8 cellular contexts compared by ENCODE assay signal in the genomic region with DNA sequence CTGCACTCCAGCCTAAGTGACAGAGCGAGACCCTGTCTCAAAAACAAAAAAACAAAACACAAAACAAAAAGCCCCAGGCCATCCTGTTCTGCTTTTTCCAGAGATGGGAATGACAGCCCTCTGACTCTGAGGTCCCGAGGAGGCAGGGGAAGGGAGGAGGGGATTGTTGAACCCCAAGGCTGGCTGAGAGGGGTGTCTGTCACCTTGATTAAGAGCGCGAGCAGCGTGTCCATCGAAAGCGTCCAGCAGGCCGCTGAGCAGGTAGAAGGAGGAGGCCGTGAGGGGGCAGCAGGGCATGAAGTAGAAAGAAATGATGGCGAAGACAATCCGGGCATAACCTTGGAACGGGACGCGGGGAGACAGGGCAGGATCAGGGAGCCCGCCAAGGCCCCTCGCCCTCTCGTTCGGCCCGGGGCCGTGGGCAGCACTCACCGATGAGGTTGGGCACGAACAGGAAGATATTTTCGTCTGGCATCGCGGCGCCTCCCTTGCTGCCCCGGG. TPM values are rescaled to one million over a fixed set of nuclear protein-coding genes. Genes with fewer than 3 reads are reported as not detected.
DNase-seq lines count a peak whose midpoint lies in the region; ATAC-seq lines count a peak whose summit lies in the region.

No MANE protein-coding gene starts in this region.

- H3K36me3 ChIP-seq in adipocyte (ENCODE audit: control insufficient read depth, insufficient read depth, low read length, severe bottlenecking) (peaks cover 25% of the 10 kb centered on the region), iPS-18a (ENCODE audit: control insufficient read depth, low read depth, low read length) (peaks cover 18% of the 10 kb centered on the region), skeletal muscle satellite cell (ENCODE audit: insufficient read depth, low read length) (peaks cover 29% of the 10 kb centered on the region)

- H3K4me3 ChIP-seq in adipocyte (ENCODE audit: low read length), result peak overlapping the region; percentile 99
- peak overlapping the region; percentile 91 for H3K4me3 ChIP-seq in iPS-18a (ENCODE audit: low read length)
- peak overlapping the region; percentile 78 for H3K4me3 ChIP-seq in skeletal muscle satellite cell (ENCODE audit: low read length)

- H3K27ac ChIP-seq in iPS-18a (ENCODE audit: low read length), result no peak overlapping the region

- H3K27me3 ChIP-seq in adipocyte (replicated peaks; ENCODE audit: control insufficient read depth, insufficient read depth, low read length) (peaks cover 2% of the 10 kb centered on the region), iPS-18a (ENCODE audit: control insufficient read depth, insufficient read depth, low read length) (no peaks in the 10 kb centered on the region), skeletal muscle satellite cell (ENCODE audit: control insufficient read depth, insufficient read depth, low read length) (no peaks in the 10 kb centered on the region)

- peak; percentile 43 for DNase-seq in GM03348 (ENCODE audit: low spot score)
- DNase-seq in HPDE6-E6E7 (ENCODE audit: extremely low spot score), result peak; percentile 25
- DNase-seq in adipocyte (ENCODE audit: low read depth), result peak; percentile 52
- DNase-seq in posterior vena cava (ENCODE audit: low spot score), result no peak
- DNase-seq in dedifferentiated amniotic fluid mesenchymal stem cell (ENCODE audit: extremely low spot score), result no peak

- peak overlapping the region; percentile 79 for H3K4me2 ChIP-seq in skeletal muscle satellite cell (ENCODE audit: low read length)

- intact Hi-C loops in posterior vena cava (cut with DNase I), result loop anchor here in 1 of 2 donors (5.0 kb wide), 1 partner anchor 100 kb away; a partner anchor contains a TSS

- H3K4me1 ChIP-seq in adipocyte (ENCODE audit: control insufficient read depth, insufficient read depth, low read length), result peaks cover 26% of the 10 kb centered on the region
- no peaks in the 10 kb centered on the region for H3K4me1 ChIP-seq in iPS-18a (ENCODE audit: control insufficient read depth, low read depth, low read length)
- peaks cover 22% of the 10 kb centered on the region for H3K4me1 ChIP-seq in skeletal muscle satellite cell (ENCODE audit: control insufficient read depth, insufficient read depth, low read length)

- ATAC-seq in HG03139 (IDR thresholded peaks at IDR 0.05; ENCODE audit: unreplicated experiment), result no peak

- H3K9ac ChIP-seq in adipocyte (ENCODE audit: low read length) (peak overlapping the region; percentile 98), iPS-18a (ENCODE audit: low read length) (peak overlapping the region; percentile 84), skeletal muscle satellite cell (ENCODE audit: low read depth, low read length) (peak overlapping the region; percentile 85)

- no peaks in the 10 kb centered on the region for H3K9me3 ChIP-seq in adipocyte (ENCODE audit: control insufficient read depth, low read length)
- no peaks in the 10 kb centered on the region for H3K9me3 ChIP-seq in iPS-18a (ENCODE audit: control insufficient read depth, low read depth, low read length)
- no peaks in the 10 kb centered on the region for H3K9me3 ChIP-seq in skeletal muscle satellite cell (replicated peaks; ENCODE audit: low read length)

RNA-seq across cellular contexts. Expression of a gene that starts 0.6 kb away (rescaled TPM):
- 59.3 and 69.2 TPM in 2 replicates for total RNA-seq in skeletal muscle satellite cell (2012; rRNA removed)
- total RNA-seq in posterior vena cava, result 10 to 100 TPM; 54.6 to 75.6 TPM

RNA-seq across cellular contexts. Expression of a gene that starts 36.9 kb away (rescaled TPM):
- 2.8 and 3.1 TPM in 2 replicates for total RNA-seq in skeletal muscle satellite cell (2012; rRNA removed)
- total RNA-seq in posterior vena cava, result 1 to 10 TPM in 1 of 2 donors, under 1 TPM in 1; 0.86 to 1.2 TPM

RNA-seq across cellular contexts. Expression of a gene that starts 37.9 kb away (rescaled TPM):
- total RNA-seq in skeletal muscle satellite cell (2012; rRNA removed), result 11.4 and 11.7 TPM in 2 replicates
- total RNA-seq in posterior vena cava, result under 1 TPM; 0.33 to 0.51 TPM

RNA-seq across cellular contexts. Expression of a gene that starts 42.2 kb away (rescaled TPM):
- 301 and 302 TPM in 2 replicates for total RNA-seq in skeletal muscle satellite cell (2012; rRNA removed)
- total RNA-seq in posterior vena cava, result 100 to 1,000 TPM; 146 to 154 TPM

RNA-seq across cellular contexts. Expression of a gene that starts 46.5 kb away (rescaled TPM):
- total RNA-seq in skeletal muscle satellite cell (2012; rRNA removed), result 18.6 and 19.8 TPM in 2 replicates
- 10 to 100 TPM; 10.5 to 12.7 TPM for total RNA-seq in posterior vena cava

Comparison
In these comparisons a context has a peak if more than half of its experiments do, and no peak if none do; other contexts are left out.
1. DNase-seq: peak in GM03348 (single experiment), HPDE6-E6E7 (single experiment) and adipocyte (single experiment); none in posterior vena cava (single experiment) and dedifferentiated amniotic fluid mesenchymal stem cell (single experiment).
2. Peak in every context shown above with its lines, with median percentiles within 50 percentile points of each other: H3K4me3 ChIP-seq and H3K9ac ChIP-seq.